ENCODE assay signal across 20 cellular contexts in genomic region chr3:145798005-145798404, GRCh38.
"Had no signal": no experiment of that assay in that cellular context is flagged by ENCODE, and none has a peak within 500 bp of the region (broad histone marks: within the 10 kb centered on the region; RNA-seq: fewer than 3 reads in every experiment).

No MANE protein-coding gene starts in this region.

- H3K36me3 ChIP-seq: MG63, WERI-Rb-1 had no signal

- H3K4me3 ChIP-seq: MG63 had no signal

- ATAC-seq: activated CD4-positive, CD25-positive, alpha-beta regulatory T cell treated with anti-CD3 and anti-CD28 coated beads, Interleukin-2, amount 50 U/mL, for 24 hours; activated CD8-positive, alpha-beta T cell treated with anti-CD3 and anti-CD28 coated beads for 36 hours; activated T-cell treated with anti-CD3 and anti-CD28 coated beads, Interleukin-2, amount 50 U/mL, for 72 hours; T-cell had no signal

- H3K27ac ChIP-seq: WERI-Rb-1 had no signal

- DNase-seq: activated CD4-positive, alpha-beta T cell treated with anti-CD3 and anti-CD28 coated beads for 4 hours; activated CD8-positive, alpha-beta memory T cell treated with anti-CD3 and anti-CD28 coated beads, Interleukin-2, amount 50 U/mL, for 4 hours; activated CD8-positive, alpha-beta T cell treated with anti-CD3 and anti-CD28 coated beads for 36 hours; activated gamma-delta T cell treated with Interleukin-2 at 50 U/mL for 16 hours; activated naive CD4-positive, alpha-beta T cell treated with anti-CD3 and anti-CD28 coated beads, Interleukin-2, amount 10 ng/mL, durations not matched to agents 7 days and 5 days; activated naive CD8-positive, alpha-beta T cell treated with anti-CD3 and anti-CD28 coated beads for 36 hours; activated T-cell treated with anti-CD3 and anti-CD28 coated beads, Interleukin-2, amount 50 U/mL, for 72 hours; MV-4-11; NCI-H1092 treated with DMSO at 0.1 percent for 48 hours; NCI-H1417 treated with DMSO at 0.1 percent for 48 hours; NCI-H187; NCI-H524; NCI-H82; SIG-M5; T-helper 2 cell; T1000; WERI-Rb-1 had no signal
